ENCODE assay signal across 8 cellular contexts in the genomic region with DNA sequence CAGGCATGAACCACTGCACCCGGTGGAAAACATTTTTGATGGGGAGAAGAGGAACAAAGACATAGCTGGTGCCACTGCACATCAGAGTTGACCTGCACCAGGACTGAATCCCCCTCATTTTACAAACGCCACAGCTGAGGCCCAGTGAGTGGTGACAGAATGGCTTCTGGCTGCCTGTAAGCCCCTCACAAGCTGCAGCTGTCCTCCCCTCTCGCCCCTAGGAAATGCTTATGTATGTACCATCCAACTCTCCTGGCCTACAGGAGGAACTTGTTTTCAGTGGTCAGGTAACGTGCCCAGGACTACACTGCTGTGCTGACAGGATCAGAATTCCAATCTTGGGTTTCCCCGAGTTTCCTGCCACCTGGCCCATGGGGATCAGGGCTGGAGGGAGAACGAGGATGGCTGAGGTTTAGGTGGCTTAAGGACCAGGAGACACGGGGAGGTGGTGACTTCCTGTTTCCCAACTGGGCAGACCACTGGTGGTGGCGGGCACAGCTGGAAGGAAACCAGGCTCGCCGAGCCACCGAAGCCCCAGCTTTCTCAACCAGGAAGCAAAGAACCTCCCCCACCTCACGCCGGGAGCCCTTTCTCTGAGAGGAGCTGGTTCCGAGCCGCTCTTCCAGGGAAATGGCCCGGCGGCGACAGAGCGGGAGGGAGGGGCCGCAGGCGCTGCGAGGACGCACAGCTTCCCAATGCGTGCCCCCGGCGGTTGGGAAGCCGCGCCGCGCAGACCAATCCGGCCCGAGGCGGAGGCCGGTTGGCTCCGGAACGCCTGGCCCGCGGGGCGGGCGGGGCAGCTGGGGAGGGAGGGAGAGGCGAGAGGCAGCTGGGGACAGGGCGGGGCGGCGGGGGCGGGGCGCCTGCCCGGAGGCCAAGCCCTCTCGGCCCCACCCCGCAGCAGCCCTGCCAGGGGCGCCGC. TPM values are rescaled to one million over a fixed set of nuclear protein-coding genes. Genes with fewer than 3 reads are reported as not detected.
DNase-seq lines count a peak whose midpoint lies in the region; ATAC-seq and TF ChIP-seq lines count a peak whose summit lies in the region.

No MANE protein-coding gene starts in this region.

- TF ChIP-seq CTCF in AG09309 (IDR thresholded peaks at IDR 0.05; ENCODE audit: control insufficient read depth, insufficient read depth, low read depth, low read length, missing control alignments), result no peak
- no peak for TF ChIP-seq CTCF in right lobe of liver (IDR thresholded peaks at IDR 0.05)

- H3K27me3 ChIP-seq in right lobe of liver, result no peaks in the 10 kb centered on the region

- H3K9me3 ChIP-seq in right lobe of liver, result no peaks in the 10 kb centered on the region

- peak overlapping the region; percentile 41 to 67 (median 53) for H3K27ac ChIP-seq in right lobe of liver

- peak; percentile 16 for TF ChIP-seq POLR2A in right lobe of liver (IDR thresholded peaks at IDR 0.05)

- peaks cover 0 to 9% (median 0%) of the 10 kb centered on the region in 4 donors for H3K4me1 ChIP-seq in right lobe of liver

- 40% methylated on average over 4 of the region's 51 CpGs for WGBS in right lobe of liver (ENCODE audit: insufficient coverage, low coverage, low lambda C conversion rate, missing lambda C conversion rate)

- ATAC-seq in GM18907 (IDR thresholded peaks at IDR 0.05; ENCODE audit: unreplicated experiment) (peak; percentile 67), HG03135 (IDR thresholded peaks at IDR 0.05; ENCODE audit: unreplicated experiment) (peak; percentile 62), right lobe of liver (peak; percentile 52 to 79 (median 62))

- intact Hi-C loops in right lobe of liver (cut with DNase I), result loop anchor here in 1 of 2 donors (10.0 kb wide), 1 partner anchor 89 kb away; no protein-coding TSS in a partner anchor

- DNase-seq in AG09309 (ENCODE audit: low read depth) (peak; percentile 44), NCI-H345 (lab: John Stamatoyannopoulos, UW) (peak; percentile 93), dermis microvascular lymphatic vessel endothelial cell (ENCODE audit: low read depth in 2 of 2) (peak; percentile 75 to 92), right lobe of liver (peak; percentile 87 to 92 (median 90))
- peak; percentile 63 for DNase-seq in activated CD4-positive, CD25-positive, alpha-beta regulatory T cell treated with anti-CD3 and anti-CD28 coated beads, Interleukin-2, amount 50 U/mL, for 16 hours (ENCODE audit: low read depth, low spot score)
- peak; percentile 76 to 80 for DNase-seq in stimulated activated CD4-positive, alpha-beta T cell treated with anti-CD3 and anti-CD28 coated beads, Interleukin-2, amount 100 ng/mL, for 48 hours

- peaks cover 0 to 28% (median 9%) of the 10 kb centered on the region in 4 donors for H3K36me3 ChIP-seq in right lobe of liver

- H3K4me3 ChIP-seq in AG09309 (ENCODE audit: control insufficient read depth, low read depth, low read length), result peak overlapping the region; percentile 58
- H3K4me3 ChIP-seq in right lobe of liver, result peak overlapping the region; percentile 30 to 54 (median 47)

RNA-seq across cellular contexts. Expression of a gene that starts 1.0 kb away (rescaled TPM):
- total RNA-seq in dermis microvascular lymphatic vessel endothelial cell (17.1 and 21.1 TPM in 2 replicates), right lobe of liver (1 to 10 TPM in 3 of 6 experiments, under 1 TPM in 3; 0.48 to 4.7 (median 1.1) TPM)

RNA-seq across cellular contexts. Expression of a gene that starts 12.6 kb away (rescaled TPM):
- total RNA-seq in dermis microvascular lymphatic vessel endothelial cell (15.3 and 19.1 TPM in 2 replicates), right lobe of liver (1 to 10 TPM; 3.1 to 7.7 (median 4.5) TPM)

Comparison
In these comparisons a context has a peak if more than half of its experiments do, and no peak if none do; other contexts are left out.
1. Peak in every context shown above with its lines: DNase-seq, ATAC-seq, H3K4me3 ChIP-seq and H3K27ac ChIP-seq.